In the genomic region with DNA sequence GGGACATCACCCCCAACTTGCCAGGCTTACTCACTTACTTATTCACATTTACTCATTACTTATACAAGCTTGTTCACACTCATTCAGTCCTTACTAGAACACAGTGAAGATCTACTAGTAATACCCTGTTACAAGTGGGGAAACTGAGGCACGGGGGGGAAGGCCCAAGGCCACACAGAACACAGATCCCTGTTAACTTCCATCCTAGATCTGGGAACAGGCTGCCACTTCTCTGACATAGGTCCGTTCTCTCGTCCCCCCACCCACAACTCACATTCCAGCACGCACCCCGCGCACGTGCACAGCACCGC, we compare ENCODE assay signal across 8 cellular contexts. TPM values are rescaled to one million over a fixed set of nuclear protein-coding genes. Genes with fewer than 3 reads are reported as not detected.
DNase-seq lines count a peak whose midpoint lies in the region; ATAC-seq and TF ChIP-seq lines count a peak whose summit lies in the region.

No MANE protein-coding gene starts in this region.

- H3K27ac Mint-ChIP-seq in T-helper 2 cell treated with Interferon-gamma antibody and Interleukin-4, amounts not matched to agents 5 μg/mL and 100 μg/mL, for 36 hours: no peak overlapping the region
- no peak overlapping the region for H3K27ac Mint-ChIP-seq in activated CD4-positive, alpha-beta memory T cell treated with anti-CD3 and anti-CD28 coated beads for 36 hours
- H3K27ac Mint-ChIP-seq in glutamatergic neuron (ENCODE audit: unreplicated experiment): no peak overlapping the region
- H3K27ac Mint-ChIP-seq in stimulated activated effector memory CD8-positive, alpha-beta T cell treated with anti-CD3 and anti-CD28 coated beads, Interleukin-12 subunit alpha, Interleukin-12 subunit beta, amount 100 ng/mL, for 72 hours: no peak overlapping the region

- intact Hi-C loops in activated CD4-positive, alpha-beta memory T cell treated with anti-CD3 and anti-CD28 coated beads for 36 hours (cut with micrococcal nuclease): no loop called here

- POLR2A ChIA-PET in activated CD4-positive, alpha-beta memory T cell treated with anti-CD3 and anti-CD28 coated beads for 36 hours (lab: Charles Lee): interaction anchor here (1.0 to 2.1 kb wide), 7 partner anchors 9 to 112 kb away, joined by 3 to 21 read pairs (median 5); partner anchors contain the start of genes CATSPERD, DUS3L, LONP1 and NDUFA11

- no peak for TF ChIP-seq CTCF in glutamatergic neuron (IDR thresholded peaks at IDR 0.05; ENCODE audit: partially characterized antibody, unreplicated experiment)

- CTCF ChIA-PET in activated CD4-positive, alpha-beta memory T cell treated with anti-CD3 and anti-CD28 coated beads for 36 hours (lab: Charles Lee): interaction anchor here (0.7 to 2.8 kb wide), 51 partner anchors 9 to 325 kb away, joined by 3 to 84 read pairs (median 6); partner anchors contain the start of genes CATSPERD, DUS3L, LONP1 and NDUFA11

- ATAC-seq in stimulated activated effector memory CD8-positive, alpha-beta T cell treated with anti-CD3 and anti-CD28 coated beads, Interleukin-12 subunit alpha, Interleukin-12 subunit beta, amount 100 ng/mL, for 72 hours: no peak
- no peak for ATAC-seq in GM19395 (IDR thresholded peaks at IDR 0.05; ENCODE audit: unreplicated experiment)

- no peak for DNase-seq in T-helper 2 cell treated with Interferon-gamma antibody and Interleukin-4, amounts not matched to agents 5 μg/mL and 100 μg/mL, for 36 hours (ENCODE audit: low spot score)
- DNase-seq in T-helper 2 cell: no peak
- DNase-seq in activated CD4-positive, alpha-beta memory T cell treated with anti-CD3 and anti-CD28 coated beads for 36 hours: no peak
- no peak for DNase-seq in glutamatergic neuron
- DNase-seq in stimulated activated effector memory CD8-positive, alpha-beta T cell treated with anti-CD3 and anti-CD28 coated beads, Interleukin-12 subunit alpha, Interleukin-12 subunit beta, amount 100 ng/mL, for 72 hours (ENCODE audit: low spot score in 2 of 2): no peak
- DNase-seq in pons (ENCODE audit: low spot score): no peak
- no peak for DNase-seq in effector CD4-positive, alpha-beta T cell

- H3K4me1 Mint-ChIP-seq in T-helper 2 cell treated with Interferon-gamma antibody and Interleukin-4, amounts not matched to agents 5 μg/mL and 100 μg/mL, for 36 hours (ENCODE audit: low read depth): peaks cover 18% of the 10 kb centered on the region
- peaks cover 21% of the 10 kb centered on the region for H3K4me1 Mint-ChIP-seq in activated CD4-positive, alpha-beta memory T cell treated with anti-CD3 and anti-CD28 coated beads for 36 hours (ENCODE audit: low read depth)
- H3K4me1 Mint-ChIP-seq in glutamatergic neuron (ENCODE audit: low read depth, unreplicated experiment): peaks cover 7% of the 10 kb centered on the region
- H3K4me1 Mint-ChIP-seq in stimulated activated effector memory CD8-positive, alpha-beta T cell treated with anti-CD3 and anti-CD28 coated beads, Interleukin-12 subunit alpha, Interleukin-12 subunit beta, amount 100 ng/mL, for 72 hours: peaks cover 29% of the 10 kb centered on the region

- H3K4me3 Mint-ChIP-seq in T-helper 2 cell treated with Interferon-gamma antibody and Interleukin-4, amounts not matched to agents 5 μg/mL and 100 μg/mL, for 36 hours: peak overlapping the region; percentile 72
- peak overlapping the region; percentile 60 for H3K4me3 Mint-ChIP-seq in activated CD4-positive, alpha-beta memory T cell treated with anti-CD3 and anti-CD28 coated beads for 36 hours
- H3K4me3 Mint-ChIP-seq in glutamatergic neuron (ENCODE audit: unreplicated experiment): peak overlapping the region; percentile 30
- H3K4me3 Mint-ChIP-seq in stimulated activated effector memory CD8-positive, alpha-beta T cell treated with anti-CD3 and anti-CD28 coated beads, Interleukin-12 subunit alpha, Interleukin-12 subunit beta, amount 100 ng/mL, for 72 hours: peak overlapping the region; percentile 82

- H3K27me3 Mint-ChIP-seq in T-helper 2 cell treated with Interferon-gamma antibody and Interleukin-4, amounts not matched to agents 5 μg/mL and 100 μg/mL, for 36 hours (ENCODE audit: low read depth): peaks cover 42% of the 10 kb centered on the region
- peaks cover 22% of the 10 kb centered on the region for H3K27me3 Mint-ChIP-seq in activated CD4-positive, alpha-beta memory T cell treated with anti-CD3 and anti-CD28 coated beads for 36 hours
- H3K27me3 Mint-ChIP-seq in glutamatergic neuron (ENCODE audit: unreplicated experiment): peaks cover 20% of the 10 kb centered on the region

- H3K36me3 Mint-ChIP-seq in T-helper 2 cell treated with Interferon-gamma antibody and Interleukin-4, amounts not matched to agents 5 μg/mL and 100 μg/mL, for 36 hours (ENCODE audit: low read depth): no peaks in the 10 kb centered on the region
- H3K36me3 Mint-ChIP-seq in activated CD4-positive, alpha-beta memory T cell treated with anti-CD3 and anti-CD28 coated beads for 36 hours: no peaks in the 10 kb centered on the region
- no peaks in the 10 kb centered on the region for H3K36me3 Mint-ChIP-seq in glutamatergic neuron (ENCODE audit: unreplicated experiment)
- H3K36me3 Mint-ChIP-seq in stimulated activated effector memory CD8-positive, alpha-beta T cell treated with anti-CD3 and anti-CD28 coated beads, Interleukin-12 subunit alpha, Interleukin-12 subunit beta, amount 100 ng/mL, for 72 hours: no peaks in the 10 kb centered on the region

- no peaks in the 10 kb centered on the region for H3K9me3 Mint-ChIP-seq in T-helper 2 cell treated with Interferon-gamma antibody and Interleukin-4, amounts not matched to agents 5 μg/mL and 100 μg/mL, for 36 hours
- H3K9me3 Mint-ChIP-seq in activated CD4-positive, alpha-beta memory T cell treated with anti-CD3 and anti-CD28 coated beads for 36 hours: no peaks in the 10 kb centered on the region
- peaks cover 2% of the 10 kb centered on the region for H3K9me3 Mint-ChIP-seq in glutamatergic neuron (ENCODE audit: unreplicated experiment)
- H3K9me3 Mint-ChIP-seq in stimulated activated effector memory CD8-positive, alpha-beta T cell treated with anti-CD3 and anti-CD28 coated beads, Interleukin-12 subunit alpha, Interleukin-12 subunit beta, amount 100 ng/mL, for 72 hours: no peaks in the 10 kb centered on the region

RNA-seq across cellular contexts. Expression of gene NRTN, which starts 1.5 kb away (rescaled TPM):
- under 1 TPM; 0.22 to 0.97 TPM for total RNA-seq in activated CD4-positive, alpha-beta memory T cell treated with anti-CD3 and anti-CD28 coated beads for 36 hours
- 1.2 TPM for total RNA-seq in glutamatergic neuron (ENCODE audit: unreplicated experiment)

RNA-seq across cellular contexts. Expression of gene DUS3L, which starts 12.4 kb away (rescaled TPM):
- total RNA-seq in activated CD4-positive, alpha-beta memory T cell treated with anti-CD3 and anti-CD28 coated beads for 36 hours: 10 to 100 TPM; 41.9 to 44.4 TPM
- 22.4 TPM for total RNA-seq in glutamatergic neuron (ENCODE audit: unreplicated experiment)

RNA-seq across cellular contexts. Expression of gene PRR22, which starts 18.9 kb away (rescaled TPM):
- total RNA-seq in activated CD4-positive, alpha-beta memory T cell treated with anti-CD3 and anti-CD28 coated beads for 36 hours: 1 to 10 TPM; 2.2 to 2.6 TPM
- 3.1 TPM for total RNA-seq in glutamatergic neuron (ENCODE audit: unreplicated experiment)

RNA-seq across cellular contexts. Expression of gene FUT6, which starts 36.1 kb away (rescaled TPM):
- not detected for total RNA-seq in activated CD4-positive, alpha-beta memory T cell treated with anti-CD3 and anti-CD28 coated beads for 36 hours
- total RNA-seq in glutamatergic neuron (ENCODE audit: unreplicated experiment): not detected

RNA-seq across cellular contexts. Expression of gene FUT3, which starts 47.9 kb away (rescaled TPM):
- not detected for total RNA-seq in activated CD4-positive, alpha-beta memory T cell treated with anti-CD3 and anti-CD28 coated beads for 36 hours
- not detected for total RNA-seq in glutamatergic neuron (ENCODE audit: unreplicated experiment)

Comparison
In these comparisons a context has a peak if more than half of its experiments do, and no peak if none do; other contexts are left out.
1. H3K4me3 Mint-ChIP-seq: peak in every context shown above with its lines; median percentile 82 in stimulated activated effector memory CD8-positive, alpha-beta T cell treated with anti-CD3 and anti-CD28 coated beads, Interleukin-12 subunit alpha, Interleukin-12 subunit beta, amount 100 ng/mL, for 72 hours; 72 in T-helper 2 cell treated with Interferon-gamma antibody and Interleukin-4, amounts not matched to agents 5 μg/mL and 100 μg/mL, for 36 hours; 60 in activated CD4-positive, alpha-beta memory T cell treated with anti-CD3 and anti-CD28 coated beads for 36 hours; 30 in glutamatergic neuron.